21 cellular contexts compared by ENCODE assay signal in genomic region chr9:76560481-76560891, GRCh38.
DNase-seq lines count a peak whose midpoint lies in the region; ATAC-seq, FAIRE-seq and TF ChIP-seq lines count a peak whose summit lies in the region.
"Had no signal": no experiment of that assay in that cellular context is flagged by ENCODE, and none has a peak within 500 bp of the region (broad histone marks: within the 10 kb centered on the region; RNA-seq: fewer than 3 reads in every experiment).

No MANE protein-coding gene starts in this region.

- H3K27me3 ChIP-seq in heart left ventricle = no peaks in the 10 kb centered on the region
- H3K27me3 ChIP-seq in astrocyte (ENCODE audit: insufficient read depth, low read length) = no peaks in the 10 kb centered on the region
- H3K27me3 ChIP-seq in A673 (replicated peaks; ENCODE audit: insufficient read depth, low read depth, low read length, poor library complexity) = peaks cover 18% of the 10 kb centered on the region
- H3K27me3 ChIP-seq: esophagus squamous epithelium had no signal

- H3K4me3 ChIP-seq in heart left ventricle = no peak overlapping the region
- no peak overlapping the region for H3K4me3 ChIP-seq in astrocyte (ENCODE audit: insufficient read depth, low read depth, low read length)
- H3K4me3 ChIP-seq in A673 (ENCODE audit: low read depth, low read length, poor library complexity, severe bottlenecking) = no peak overlapping the region
- H3K4me3 ChIP-seq: A549, esophagus squamous epithelium, skin epidermis had no signal

- no TSS peak for BruUV-seq in A673 (replicated peaks; lab: Mats Ljungman, UMichigan)

- ATAC-seq in left cardiac atrium (peak in 1 of 2 donors; percentile 41), heart left ventricle (no peak)
- ATAC-seq in activated T-cell treated with anti-CD3 and anti-CD28 coated beads, Interleukin-2, amount 50 U/mL, for 72 hours (replicated peaks in 1 of 2) = no peak
- ATAC-seq: A549, PC-3 had no signal

- intact Hi-C loops in left cardiac atrium (cut with DNase I) = no loop called here
- intact Hi-C loops in heart left ventricle (cut with DNase I) = no loop called here
- intact Hi-C loops in A673 (cut with micrococcal nuclease; ENCODE audit: unreplicated experiment) = no loop called here

- H2AFZ ChIP-seq in astrocyte (ENCODE audit: low read depth, low read length) = no peak overlapping the region

- H3K79me2 ChIP-seq in astrocyte (ENCODE audit: insufficient read depth, low read length) = no peaks in the 10 kb centered on the region

- H3K4me1 ChIP-seq in heart left ventricle = peaks cover 0 to 62% (median 0%) of the 10 kb centered on the region in 12 donors
- peaks cover 22% of the 10 kb centered on the region for H3K4me1 ChIP-seq in astrocyte (ENCODE audit: insufficient read depth, low read length)
- no peaks in the 10 kb centered on the region for H3K4me1 ChIP-seq in A673 (ENCODE audit: insufficient read depth, low read length, poor library complexity, severe bottlenecking)
- H3K4me1 ChIP-seq: A549 had no signal

- no peaks in the 10 kb centered on the region for H3K9me3 ChIP-seq in heart left ventricle
- H3K9me3 ChIP-seq in astrocyte (ENCODE audit: insufficient read depth, low read depth, low read length) = no peaks in the 10 kb centered on the region
- H3K9me3 ChIP-seq in A673 (ENCODE audit: low read depth, low read length, poor library complexity, severe bottlenecking) = no peaks in the 10 kb centered on the region
- H3K9me3 ChIP-seq: A549 had no signal

- FAIRE-seq in astrocyte (lab: Jason Lieb, UNC) = no peak
- FAIRE-seq: A549, keratinocyte had no signal

- no peaks in the 10 kb centered on the region for H3K27me3 Mint-ChIP-seq in astrocyte (ENCODE audit: low read depth, unreplicated experiment)
- H3K27me3 Mint-ChIP-seq in activated T-cell treated with anti-CD3 and anti-CD28 coated beads, Interleukin-2, amount 50 U/mL, for 72 hours (ENCODE audit: low read depth) = peaks cover 16% of the 10 kb centered on the region
- H3K27me3 Mint-ChIP-seq: central memory CD8-positive, alpha-beta T cell; naive B cell; type B pancreatic cell had no signal

- no peaks in the 10 kb centered on the region for H3K9me3 Mint-ChIP-seq in astrocyte (ENCODE audit: unreplicated experiment)
- H3K9me3 Mint-ChIP-seq in activated T-cell treated with anti-CD3 and anti-CD28 coated beads, Interleukin-2, amount 50 U/mL, for 72 hours = peaks cover 2 to 4% of the 10 kb centered on the region in 2 donors
- H3K9me3 Mint-ChIP-seq: activated T-helper 1 cell treated with anti-CD3 and anti-CD28 coated beads, Interleukin-12 subunit alpha, Interleukin-12 subunit beta, Interleukin-2, Interleukin-4 antibody, amounts not matched to agents 30 ng/mL and 10 ng/mL and 1 ng/mL, durations not matched to agents 14 hours and 24 hours and 36 hours; central memory CD8-positive, alpha-beta T cell; T-helper 1 cell treated with Interleukin-12 subunit alpha and Interleukin-12 subunit beta and Interleukin-4 antibody, amounts not matched to agents 30 μg/mL and 1 μg/mL, for 36 hours; type B pancreatic cell had no signal

- no peaks in the 10 kb centered on the region for H3K36me3 Mint-ChIP-seq in astrocyte (ENCODE audit: low read depth, unreplicated experiment)
- no peaks in the 10 kb centered on the region for H3K36me3 Mint-ChIP-seq in activated T-cell treated with anti-CD3 and anti-CD28 coated beads, Interleukin-2, amount 50 U/mL, for 72 hours (ENCODE audit: insufficient read depth in 2 of 2)
- H3K36me3 Mint-ChIP-seq: type B pancreatic cell had no signal

- no peak for TF ChIP-seq POLR2A in heart left ventricle (IDR thresholded peaks at IDR 0.05)

- peak overlapping the region; percentile 54 for H3K4me2 ChIP-seq in astrocyte (ENCODE audit: low read length)
- H3K4me2 ChIP-seq: A549 had no signal

- H4K20me1 ChIP-seq in astrocyte (ENCODE audit: insufficient read depth, low read length) = no peaks in the 10 kb centered on the region

- POLR2A ChIA-PET in A673 (lab: Charles Lee; ENCODE audit: low non-redundant PET) = no interaction called here

- H3K4me1 Mint-ChIP-seq in astrocyte (ENCODE audit: low read depth, unreplicated experiment) = peaks cover 38% of the 10 kb centered on the region
- peaks cover 27% of the 10 kb centered on the region for H3K4me1 Mint-ChIP-seq in activated T-cell treated with anti-CD3 and anti-CD28 coated beads, Interleukin-2, amount 50 U/mL, for 72 hours (ENCODE audit: low read depth)
- H3K4me1 Mint-ChIP-seq: central memory CD8-positive, alpha-beta T cell had no signal

- H3K27ac ChIP-seq in heart left ventricle (peak overlapping the region in 1 of 12 donors; percentile 88), astrocyte (ENCODE audit: low read depth, low read length) (no peak overlapping the region), A673 (ENCODE audit: low read depth, low read length, poor library complexity, severe bottlenecking) (no peak overlapping the region)
- H3K27ac ChIP-seq: A549, esophagus squamous epithelium had no signal

- no peak overlapping the region for H3K9ac ChIP-seq in astrocyte (ENCODE audit: low read length)

- no peak overlapping the region for H3K4me3 Mint-ChIP-seq in astrocyte (ENCODE audit: unreplicated experiment)
- H3K4me3 Mint-ChIP-seq in activated T-cell treated with anti-CD3 and anti-CD28 coated beads, Interleukin-2, amount 50 U/mL, for 72 hours = no peak overlapping the region
- H3K4me3 Mint-ChIP-seq: activated CD4-positive, alpha-beta T cell treated with anti-CD3 and anti-CD28 coated beads, Interleukin-2, amount 10 ng/mL, durations not matched to agents 7 days and 5 days; activated T-helper 1 cell treated with anti-CD3 and anti-CD28 coated beads, Interleukin-12 subunit alpha, Interleukin-12 subunit beta, Interleukin-2, Interleukin-4 antibody, amounts not matched to agents 30 ng/mL and 10 ng/mL and 1 ng/mL, durations not matched to agents 14 hours and 24 hours and 36 hours; central memory CD8-positive, alpha-beta T cell; T-helper 1 cell treated with Interleukin-12 subunit alpha and Interleukin-12 subunit beta and Interleukin-4 antibody, amounts not matched to agents 30 μg/mL and 1 μg/mL, for 36 hours; type B pancreatic cell had no signal

- TF ChIP-seq CTCF in heart left ventricle (IDR thresholded peaks at IDR 0.05) (no peak), astrocyte (IDR thresholded peaks at IDR 0.05; ENCODE audit: insufficient read depth, low read depth, low read length) (no peak), A673 (conservative IDR thresholded peaks at IDR 0.05; ENCODE audit: low read depth, low read length) (no peak)

- H3K36me3 ChIP-seq in heart left ventricle (no peaks in the 10 kb centered on the region), astrocyte (ENCODE audit: insufficient read depth, low read length) (no peaks in the 10 kb centered on the region), A673 (ENCODE audit: insufficient read depth, low read length, poor library complexity, severe bottlenecking) (no peaks in the 10 kb centered on the region)
- H3K36me3 ChIP-seq: esophagus squamous epithelium had no signal

- H3K27ac Mint-ChIP-seq in astrocyte (ENCODE audit: unreplicated experiment) = peak overlapping the region; percentile 60
- no peak overlapping the region for H3K27ac Mint-ChIP-seq in activated T-cell treated with anti-CD3 and anti-CD28 coated beads, Interleukin-2, amount 50 U/mL, for 72 hours
- H3K27ac Mint-ChIP-seq: activated CD4-positive, alpha-beta T cell treated with anti-CD3 and anti-CD28 coated beads, Interleukin-2, amount 10 ng/mL, durations not matched to agents 7 days and 5 days; activated T-helper 1 cell treated with anti-CD3 and anti-CD28 coated beads, Interleukin-12 subunit alpha, Interleukin-12 subunit beta, Interleukin-2, Interleukin-4 antibody, amounts not matched to agents 30 ng/mL and 10 ng/mL and 1 ng/mL, durations not matched to agents 14 hours and 24 hours and 36 hours; T-helper 1 cell treated with Interleukin-12 subunit alpha and Interleukin-12 subunit beta and Interleukin-4 antibody, amounts not matched to agents 30 μg/mL and 1 μg/mL, for 36 hours; type B pancreatic cell had no signal

- WGBS in heart left ventricle, 4 donors = 54 to 71% (median 59%) methylated on average over 4 of the region's 4 CpGs

- peak; percentile 28 for DNase-seq in left cardiac atrium
- DNase-seq in heart left ventricle = no peak
- DNase-seq in astrocyte (ENCODE audit: low read depth) = peak; percentile 76
- peak; percentile 52 for DNase-seq in glomerular visceral epithelial cell (ENCODE audit: extremely low spot score)
- no peak for DNase-seq in A673 (ENCODE audit: low spot score)
- DNase-seq in activated T-cell treated with anti-CD3 and anti-CD28 coated beads, Interleukin-2, amount 50 U/mL, for 72 hours = no peak
- no peak for DNase-seq in activated CD4-positive, alpha-beta T cell treated with anti-CD3 and anti-CD28 coated beads for 48 hours
- no peak for DNase-seq in central memory CD4-positive, alpha-beta T cell
- DNase-seq: activated CD4-positive, alpha-beta T cell treated with anti-CD3 and anti-CD28 coated beads, Interleukin-2, amount 10 ng/mL, durations not matched to agents 7 days and 5 days; esophagus squamous epithelium; KG1; naive B cell; NCI-H2107; PC-3 had no signal

- CTCF ChIA-PET in A673 (lab: Charles Lee) = no interaction called here

Comparison
In these comparisons a context has a peak if more than half of its experiments do, and no peak if none do; other contexts are left out.
1. DNase-seq: peak in left cardiac atrium (single experiment), astrocyte (single experiment) and glomerular visceral epithelial cell (single experiment); none in heart left ventricle (0 of 5), A673 (single experiment), activated T-cell treated with anti-CD3 and anti-CD28 coated beads, Interleukin-2, amount 50 U/mL, for 72 hours (0 of 2), activated CD4-positive, alpha-beta T cell treated with anti-CD3 and anti-CD28 coated beads for 48 hours (single experiment) and central memory CD4-positive, alpha-beta T cell (single experiment).